In genomic region chr11:133163463-133164419, GRCh38 we compare ENCODE assay signal across 8 cellular contexts.
DNase-seq lines count a peak whose midpoint lies in the region; ATAC-seq and TF ChIP-seq lines count a peak whose summit lies in the region.

No MANE protein-coding gene starts in this region.

- TF ChIP-seq CTCF in Caco-2 (IDR thresholded peaks at IDR 0.05; ENCODE audit: insufficient read depth in 1 of 2, low read depth in 1 of 2, low read length in 1 of 2, severe bottlenecking in 1 of 2, unreplicated experiment in 1 of 2) (peak; percentile 76 to 93), fibroblast of pulmonary artery (IDR thresholded peaks at IDR 0.05; ENCODE audit: low read length, missing control alignments) (peak; percentile 53), parathyroid adenoma (IDR thresholded peaks at IDR 0.05) (peak; percentile 47), vagina (IDR thresholded peaks at IDR 0.05) (peak in 1 of 3 experiments; percentile 7)

- no peak overlapping the region for H3K27ac Mint-ChIP-seq in Caco-2 (ENCODE audit: unreplicated experiment)
- no peak overlapping the region for H3K27ac Mint-ChIP-seq in CD8-positive, alpha-beta memory T cell

- POLR2A ChIA-PET in Caco-2 (lab: Charles Lee): no interaction called here
- POLR2A ChIA-PET in CD8-positive, alpha-beta memory T cell (lab: Charles Lee): no interaction called here

- no peak for TF ChIP-seq POLR2A in vagina (IDR thresholded peaks at IDR 0.05)

- H3K4me2 ChIP-seq in parathyroid adenoma (ENCODE audit: low read length): no peak overlapping the region

- H3K27me3 ChIP-seq in Caco-2 (replicated peaks; ENCODE audit: control insufficient read depth, insufficient read depth, low read length) (no peaks in the 10 kb centered on the region), parathyroid adenoma (ENCODE audit: control insufficient read depth, insufficient read depth, low read length) (no peaks in the 10 kb centered on the region), vagina (no peaks in the 10 kb centered on the region)
- H3K27me3 ChIP-seq in CD8-positive, alpha-beta memory T cell (ENCODE audit: insufficient read depth, low read length, poor library complexity, severe bottlenecking): no peaks in the 10 kb centered on the region

- intact Hi-C loops in Caco-2 (cut with micrococcal nuclease; ENCODE audit: unreplicated experiment) (loop anchor here (1.0 kb wide), 2 partner anchors 29 to 85 kb away; no protein-coding TSS in a partner anchor), vagina (cut with DNase I) (no loop called here)

- ATAC-seq in GM19025 (IDR thresholded peaks at IDR 0.05; ENCODE audit: low read depth, unreplicated experiment): peak; percentile 48

- no peak overlapping the region for H3K4me3 Mint-ChIP-seq in Caco-2 (ENCODE audit: unreplicated experiment)
- H3K4me3 Mint-ChIP-seq in CD8-positive, alpha-beta memory T cell: no peak overlapping the region

- H3K4me1 ChIP-seq in Caco-2 (no peaks in the 10 kb centered on the region), parathyroid adenoma (no peaks in the 10 kb centered on the region), vagina (no peaks in the 10 kb centered on the region)
- no peaks in the 10 kb centered on the region for H3K4me1 ChIP-seq in CD8-positive, alpha-beta memory T cell (ENCODE audit: insufficient read depth, low read length)

- H3K4me3 ChIP-seq in Caco-2 (ENCODE audit: low read depth, low read length): no peak overlapping the region
- no peak overlapping the region for H3K4me3 ChIP-seq in fibroblast of pulmonary artery (replicated peaks; ENCODE audit: low read depth, low read length)
- H3K4me3 ChIP-seq in parathyroid adenoma (ENCODE audit: low read depth, low read length): no peak overlapping the region
- no peak overlapping the region for H3K4me3 ChIP-seq in vagina
- no peak overlapping the region for H3K4me3 ChIP-seq in CD8-positive, alpha-beta memory T cell (ENCODE audit: low read length)

- H3K27ac ChIP-seq in parathyroid adenoma (no peak overlapping the region), vagina (no peak overlapping the region)
- no peak overlapping the region for H3K27ac ChIP-seq in CD8-positive, alpha-beta memory T cell (ENCODE audit: low read depth, low read length)

- peaks cover 9% of the 10 kb centered on the region for H3K27me3 Mint-ChIP-seq in Caco-2 (ENCODE audit: insufficient read depth, unreplicated experiment)
- no peaks in the 10 kb centered on the region for H3K27me3 Mint-ChIP-seq in CD8-positive, alpha-beta memory T cell

- H3K9me3 ChIP-seq in Caco-2: no peaks in the 10 kb centered on the region
- no peaks in the 10 kb centered on the region for H3K9me3 ChIP-seq in parathyroid adenoma (ENCODE audit: control insufficient read depth, low read length)
- no peaks in the 10 kb centered on the region for H3K9me3 ChIP-seq in vagina
- no peaks in the 10 kb centered on the region for H3K9me3 ChIP-seq in CD8-positive, alpha-beta memory T cell (ENCODE audit: low read length)

- no peaks in the 10 kb centered on the region for H3K36me3 Mint-ChIP-seq in Caco-2 (ENCODE audit: insufficient read depth, unreplicated experiment)
- H3K36me3 Mint-ChIP-seq in CD8-positive, alpha-beta memory T cell: no peaks in the 10 kb centered on the region

- DNase-seq in Caco-2 (peak in 1 of 2 experiments; percentile 69), HT-29 (ENCODE audit: low spot score) (peak; percentile 72), RKO (ENCODE audit: low spot score) (peak; percentile 66), fibroblast of pulmonary artery (ENCODE audit: low read depth) (peak; percentile 36), vagina (ENCODE audit: extremely low spot score in 2 of 2) (no peak)
- DNase-seq in CD8-positive, alpha-beta memory T cell: no peak

- no peak overlapping the region for H3K9ac ChIP-seq in parathyroid adenoma

- CTCF ChIA-PET in Caco-2 (lab: Charles Lee): interaction anchor here (1.0 to 2.7 kb wide), 3 partner anchors 29 to 86 kb away, joined by 3 to 12 read pairs (median 10); no protein-coding TSS in a partner anchor
- CTCF ChIA-PET in CD8-positive, alpha-beta memory T cell (lab: Charles Lee): no interaction called here

- H3K36me3 ChIP-seq in Caco-2 (ENCODE audit: control insufficient read depth, insufficient read depth, low read length): no peaks in the 10 kb centered on the region
- no peaks in the 10 kb centered on the region for H3K36me3 ChIP-seq in parathyroid adenoma (ENCODE audit: control insufficient read depth, insufficient read depth, low read length)
- no peaks in the 10 kb centered on the region for H3K36me3 ChIP-seq in vagina
- no peaks in the 10 kb centered on the region for H3K36me3 ChIP-seq in CD8-positive, alpha-beta memory T cell (ENCODE audit: insufficient read depth, low read length)

- H3K9me3 Mint-ChIP-seq in Caco-2 (ENCODE audit: unreplicated experiment): peaks cover 9% of the 10 kb centered on the region
- peaks cover 0 to 5% (median 0%) of the 10 kb centered on the region in 5 donors for H3K9me3 Mint-ChIP-seq in CD8-positive, alpha-beta memory T cell

- no TSS peak for BruUV-seq in Caco-2 (replicated peaks; lab: Mats Ljungman, UMichigan)

- H3K79me2 ChIP-seq in parathyroid adenoma: no peaks in the 10 kb centered on the region

- peaks cover 12% of the 10 kb centered on the region for H3K4me1 Mint-ChIP-seq in Caco-2 (ENCODE audit: low read depth, unreplicated experiment)
- H3K4me1 Mint-ChIP-seq in CD8-positive, alpha-beta memory T cell: no peaks in the 10 kb centered on the region

- no peak overlapping the region for H2AFZ ChIP-seq in parathyroid adenoma

Comparison
In these comparisons a context has a peak if more than half of its experiments do, and no peak if none do; other contexts are left out.
1. DNase-seq: peak in HT-29 (single experiment), RKO (single experiment) and fibroblast of pulmonary artery (single experiment); none in vagina (0 of 2) and CD8-positive, alpha-beta memory T cell (0 of 5).